35 cellular contexts compared by ENCODE assay signal in the genomic region with DNA sequence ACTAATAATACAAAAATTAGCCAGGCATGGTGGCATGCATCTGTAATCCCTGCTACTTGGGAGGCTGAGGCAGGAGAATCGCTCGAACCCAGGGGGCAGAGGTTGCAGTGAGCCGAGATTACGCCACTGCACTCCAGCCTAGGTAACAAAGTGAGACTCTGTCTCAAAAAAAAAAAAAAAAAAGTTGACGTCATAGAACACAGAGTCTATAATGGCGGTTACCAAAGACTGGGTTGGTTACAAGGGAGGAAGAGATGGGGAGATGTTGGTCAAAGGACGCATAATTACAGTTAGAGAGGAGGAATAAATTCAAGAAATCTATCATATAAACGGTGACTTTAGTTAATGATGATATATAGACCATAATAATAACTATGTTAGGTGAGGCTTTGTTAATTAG.
"Had no signal": no experiment of that assay in that cellular context is flagged by ENCODE, and none has a peak within 500 bp of the region (broad histone marks: within the 10 kb centered on the region; RNA-seq: fewer than 3 reads in every experiment).

No MANE protein-coding gene starts in this region.

- DNase-seq: Karpas-422, Kasumi-1, MG63, MM.1S, MV-4-11, NCI-H1048, NCI-H1092, NCI-H1092 treated with DMSO at 0.1 percent for 48 hours, NCI-H1105, NCI-H1105 treated with DMSO at 0.1 percent for 48 hours, NCI-H1417, NCI-H1417 treated with DMSO at 0.1 percent for 48 hours, NCI-H1436, NCI-H1436 treated with DMSO at 0.1 percent for 48 hours, NCI-H146, NCI-H1694, NCI-H1694 treated with DMSO at 0.1 percent for 48 hours, NCI-H187, NCI-H187 treated with DMSO at 0.1 percent for 48 hours, NCI-H1930, NCI-H2029, NCI-H2029 treated with DMSO at 0.1 percent for 48 hours, NCI-H2081, NCI-H2081 treated with DMSO at 0.1 percent for 48 hours, NCI-H2107, NCI-H2171, NCI-H2171 treated with DMSO at 0.1 percent for 48 hours, NCI-H2227 treated with DMSO at 0.1 percent for 48 hours, NCI-H226, NCI-H345, NCI-H446, NCI-H446 treated with DMSO at 0.1 percent for 48 hours, NCI-H510A, NCI-H510A treated with DMSO at 0.1 percent for 48 hours had no signal

- H3K36me3 ChIP-seq: MG63 had no signal

- H3K9ac ChIP-seq: KMS-11 had no signal

- H3K4me2 ChIP-seq: KMS-11 had no signal

- H3K9me3 ChIP-seq: MG63 had no signal

- H3K27ac ChIP-seq: KMS-11 had no signal

- H3K27me3 ChIP-seq: MG63 had no signal

- H3K4me3 ChIP-seq: MG63 had no signal
